In the genomic region with DNA sequence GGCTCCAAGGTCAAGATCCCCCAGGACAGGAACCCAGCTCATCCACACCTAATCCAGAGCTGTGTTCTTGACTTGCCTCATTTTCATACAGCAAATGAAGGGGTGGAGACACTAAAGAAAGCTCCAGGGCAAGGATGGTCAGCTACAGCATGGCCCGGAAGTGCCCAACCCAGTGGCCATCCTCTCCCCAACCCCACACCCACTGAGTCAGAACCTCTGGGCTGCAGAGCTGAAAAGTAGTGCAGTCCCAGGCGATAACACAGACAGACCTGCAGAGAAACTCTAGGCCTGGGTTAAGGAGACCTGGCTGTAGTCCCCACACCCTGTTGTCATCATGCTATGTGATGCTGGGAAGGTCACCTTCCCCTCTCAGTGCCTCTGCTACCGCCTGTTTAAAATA, we compare ENCODE assay signal across 1 cellular context.
TF ChIP-seq lines count a peak whose summit lies in the region.

No MANE protein-coding gene starts in this region.

TF ChIP-seq in IMR-90, 13 proteins besides CTCF, POLR2A, EP300 and RAD21 (continued from another document):
- TF ChIP-seq, protein P1, sequence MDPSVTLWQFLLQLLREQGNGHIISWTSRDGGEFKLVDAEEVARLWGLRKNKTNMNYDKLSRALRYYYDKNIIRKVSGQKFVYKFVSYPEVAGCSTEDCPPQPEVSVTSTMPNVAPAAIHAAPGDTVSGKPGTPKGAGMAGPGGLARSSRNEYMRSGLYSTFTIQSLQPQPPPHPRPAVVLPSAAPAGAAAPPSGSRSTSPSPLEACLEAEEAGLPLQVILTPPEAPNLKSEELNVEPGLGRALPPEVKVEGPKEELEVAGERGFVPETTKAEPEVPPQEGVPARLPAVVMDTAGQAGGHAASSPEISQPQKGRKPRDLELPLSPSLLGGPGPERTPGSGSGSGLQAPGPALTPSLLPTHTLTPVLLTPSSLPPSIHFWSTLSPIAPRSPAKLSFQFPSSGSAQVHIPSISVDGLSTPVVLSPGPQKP (IDR thresholded peaks at IDR 0.05; ENCODE audit: borderline replicate concordance, low read depth, low read length) = no peak
- TF ChIP-seq FOS (IDR thresholded peaks at IDR 0.05; ENCODE audit: low read depth, low read length) (no peak), CEBPB (IDR thresholded peaks at IDR 0.05; ENCODE audit: low read depth, low read length) (no peak), CHD1 (IDR thresholded peaks at IDR 0.05; ENCODE audit: low read depth, low read length) (no peak), RCOR1 (IDR thresholded peaks at IDR 0.05; ENCODE audit: insufficient replicate concordance, low read length) (no peak), SMC3 (IDR thresholded peaks at IDR 0.05; ENCODE audit: low read depth, low read length) (no peak), MXI1 (IDR thresholded peaks at IDR 0.05; ENCODE audit: borderline replicate concordance, low read depth, low read length) (no peak)
- TF ChIP-seq, protein P2, sequence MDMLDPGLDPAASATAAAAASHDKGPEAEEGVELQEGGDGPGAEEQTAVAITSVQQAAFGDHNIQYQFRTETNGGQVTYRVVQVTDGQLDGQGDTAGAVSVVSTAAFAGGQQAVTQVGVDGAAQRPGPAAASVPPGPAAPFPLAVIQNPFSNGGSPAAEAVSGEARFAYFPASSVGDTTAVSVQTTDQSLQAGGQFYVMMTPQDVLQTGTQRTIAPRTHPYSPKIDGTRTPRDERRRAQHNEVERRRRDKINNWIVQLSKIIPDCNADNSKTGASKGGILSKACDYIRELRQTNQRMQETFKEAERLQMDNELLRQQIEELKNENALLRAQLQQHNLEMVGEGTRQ (IDR thresholded peaks at IDR 0.05; ENCODE audit: low read depth, low read length) = no peak
